21 cellular contexts compared by ENCODE assay signal in the genomic region with DNA sequence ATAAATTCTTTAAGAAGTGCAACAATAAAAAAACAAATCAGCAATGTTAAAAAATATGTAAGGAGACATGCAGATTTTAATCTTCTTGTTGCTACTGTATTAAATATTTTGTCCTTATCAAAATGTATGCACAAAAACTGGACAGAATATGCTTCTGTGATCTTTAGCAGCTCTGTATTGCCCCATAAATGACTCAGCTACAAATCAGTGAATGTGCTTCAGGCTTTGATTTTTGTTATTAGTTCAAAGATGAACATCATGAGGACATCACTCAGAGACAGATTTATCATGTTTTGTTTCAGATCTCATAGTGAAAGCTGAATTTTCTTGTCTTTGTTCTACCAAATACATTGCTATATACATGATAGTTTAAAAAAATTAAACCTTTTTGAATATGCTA.
"Had no signal": no experiment of that assay in that cellular context is flagged by ENCODE, and none has a peak within 500 bp of the region (broad histone marks: within the 10 kb centered on the region; RNA-seq: fewer than 3 reads in every experiment).

No MANE protein-coding gene starts in this region.

- H3K27ac ChIP-seq: coronary artery, esophagus squamous epithelium, gastrocnemius medialis, sigmoid colon, thoracic aorta, vagina, WERI-Rb-1 had no signal

- H3K9me3 ChIP-seq: esophagus squamous epithelium, gastrocnemius medialis, sigmoid colon, thoracic aorta, vagina had no signal

- DNase-seq: activated CD4-positive, alpha-beta T cell treated with anti-CD3 and anti-CD28 coated beads, Interleukin-2, amount 10 ng/mL, durations not matched to agents 7 days and 5 days; activated CD4-positive, CD25-positive, alpha-beta regulatory T cell treated with anti-CD3 and anti-CD28 coated beads, Interleukin-2, amount 50 U/mL, for 72 hours; activated CD8-positive, alpha-beta memory T cell treated with anti-CD3 and anti-CD28 coated beads, Interleukin-2, amount 10 ng/mL, durations not matched to agents 7 days and 5 days; activated CD8-positive, alpha-beta T cell treated with anti-CD3 and anti-CD28 coated beads for 36 hours; activated effector memory CD4-positive, alpha-beta T cell treated with anti-CD3 and anti-CD28 coated beads, Interleukin-2, amount 50 U/mL, for 16 hours; activated naive CD4-positive, alpha-beta T cell treated with anti-CD3 and anti-CD28 coated beads, Interleukin-2, amount 50 U/mL, for 16 hours; activated naive CD8-positive, alpha-beta T cell treated with anti-CD3 and anti-CD28 coated beads, Interleukin-2, amount 50 U/mL, for 24 hours; activated T-cell treated with anti-CD3 and anti-CD28 coated beads for 4 hours; aorta; esophagus squamous epithelium; gastrocnemius medialis; hippocampal formation; left cardiac atrium; retina; sigmoid colon; stimulated activated CD4-positive, alpha-beta T cell treated with anti-CD3 and anti-CD28 coated beads, Interleukin-4, amount 100 ng/mL, for 1 hour; stimulated activated naive CD4-positive, alpha-beta T cell treated with Interleukin-2 at 50 U/mL for 16 hours; WERI-Rb-1 had no signal

- H3K36me3 ChIP-seq: esophagus squamous epithelium, gastrocnemius medialis, sigmoid colon, thoracic aorta, vagina, WERI-Rb-1 had no signal

- H3K4me1 ChIP-seq: esophagus squamous epithelium, gastrocnemius medialis, sigmoid colon, vagina had no signal

- H3K4me3 ChIP-seq: coronary artery, esophagus squamous epithelium, gastrocnemius medialis, sigmoid colon, thoracic aorta, vagina had no signal

- H3K27me3 ChIP-seq: esophagus squamous epithelium, gastrocnemius medialis, sigmoid colon, vagina had no signal
